8 cellular contexts compared by ENCODE assay signal in the genomic region with DNA sequence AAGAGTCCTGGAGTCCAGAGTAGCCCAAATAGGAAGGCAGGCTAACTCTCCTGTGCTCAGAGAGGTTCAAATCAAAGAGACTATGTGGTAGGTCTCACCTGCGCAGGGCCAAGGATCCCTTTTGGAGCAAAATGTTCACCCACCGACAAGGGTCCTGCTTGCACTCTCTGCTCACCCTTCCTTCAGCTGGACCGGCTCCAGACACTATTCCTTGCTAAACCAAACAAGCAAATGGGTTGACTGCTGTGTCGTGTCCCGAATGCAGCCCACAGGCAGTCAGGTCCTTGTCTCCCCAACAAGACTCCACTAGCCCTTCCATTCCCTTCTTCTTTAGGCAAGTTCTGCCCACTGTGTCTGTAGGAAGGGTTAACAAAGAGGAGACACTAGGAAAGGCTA. TPM values are rescaled to one million over a fixed set of nuclear protein-coding genes. Genes with fewer than 3 reads are reported as not detected.
DNase-seq lines count a peak whose midpoint lies in the region; ATAC-seq and TF ChIP-seq lines count a peak whose summit lies in the region.

No MANE protein-coding gene starts in this region.

- no peaks in the 10 kb centered on the region for H3K27me3 ChIP-seq in mammary epithelial cell (ENCODE audit: insufficient read depth, low read length)

- no peaks in the 10 kb centered on the region for H3K36me3 ChIP-seq in mammary epithelial cell (ENCODE audit: insufficient read depth, low read length)

- no peaks in the 10 kb centered on the region for H3K9me3 Mint-ChIP-seq in naive B cell

- no peaks in the 10 kb centered on the region for H3K9me3 ChIP-seq in mammary epithelial cell (replicated peaks; ENCODE audit: insufficient read depth, low read length)

- TF ChIP-seq CTCF in mammary epithelial cell (conservative IDR thresholded peaks at IDR 0.05 in 1 of 2, IDR thresholded peaks at IDR 0.05 in 1 of 2; ENCODE audit: extremely low read depth in 1 of 2, insufficient read depth in 1 of 2, low read depth in 1 of 2, low read length in 2 of 2), result no peak

- peaks cover 0 to 7% of the 10 kb centered on the region in 2 donors for H3K36me3 Mint-ChIP-seq in naive B cell

- ATAC-seq in GM19438 (IDR thresholded peaks at IDR 0.05; ENCODE audit: low read depth, unreplicated experiment) (peak; percentile 10), HG03439 (IDR thresholded peaks at IDR 0.05; ENCODE audit: unreplicated experiment) (peak; percentile 18), naive B cell (ENCODE audit: low read depth in 2 of 2) (no peak), HG03045 (IDR thresholded peaks at IDR 0.05; ENCODE audit: unreplicated experiment) (no peak)

- H3K27ac ChIP-seq in mammary epithelial cell (ENCODE audit: insufficient read depth, low read depth, low read length), result peak overlapping the region; percentile 49

- peak overlapping the region; percentile 74 for H2AFZ ChIP-seq in mammary epithelial cell (ENCODE audit: low read depth, low read length)

- CTCF ChIA-PET in mammary epithelial cell (lab: Charles Lee; ENCODE audit: low non-redundant PET), result no interaction called here

- WGBS in mammary epithelial cell (ENCODE audit: low coverage, missing lambda C conversion rate), result 27% methylated on average over 3 of the region's 5 CpGs

- H3K27me3 Mint-ChIP-seq in naive B cell, result no peaks in the 10 kb centered on the region

- peak overlapping the region; percentile 56 for H3K9ac ChIP-seq in mammary epithelial cell (ENCODE audit: insufficient read depth, low read length)

- H3K4me3 ChIP-seq in mammary epithelial cell (replicated peaks in 1 of 3; ENCODE audit: insufficient read depth in 1 of 3, low read depth in 2 of 3, low read length in 3 of 3), result peak overlapping the region; percentile 51 to 60 (median 58)

- peak overlapping the region in 4 of 6 donors; percentile 89 to 97 (median 94) for H3K27ac Mint-ChIP-seq in naive B cell

- peak overlapping the region; percentile 69 for H3K4me2 ChIP-seq in mammary epithelial cell (ENCODE audit: insufficient read depth, low read depth, low read length)

- peaks cover 23% of the 10 kb centered on the region for H3K79me2 ChIP-seq in mammary epithelial cell (ENCODE audit: insufficient read depth, low read length)

- H3K4me1 ChIP-seq in mammary epithelial cell (ENCODE audit: insufficient read depth, low read length), result no peaks in the 10 kb centered on the region

- peak overlapping the region; percentile 82 to 95 (median 91) for H3K4me3 Mint-ChIP-seq in naive B cell

- dilution Hi-C loops in mammary epithelial cell (cut with HindIII; ENCODE audit: low sequenced_read_pairs), result no loop called here

- in situ Hi-C loops in mammary epithelial cell (cut with MboI; ENCODE audit: low sequenced_read_pairs in 2 of 2), result no loop called here

- H4K20me1 ChIP-seq in mammary epithelial cell (ENCODE audit: insufficient read depth, low read length), result no peaks in the 10 kb centered on the region

- intact Hi-C loops in mammary epithelial cell (cut with micrococcal nuclease), result loop anchor here (1.0 kb wide), 1 partner anchor 47 kb away; a partner anchor contains a TSS

- H3K4me1 Mint-ChIP-seq in naive B cell, result peaks cover 18 to 25% (median 19%) of the 10 kb centered on the region in 3 donors

- BruUV-seq in mammary epithelial cell (replicated peaks; lab: Mats Ljungman, UMichigan), result no TSS peak

- DNase-seq in mammary epithelial cell (no peak), naive B cell (no peak), NCI-H345 treated with DMSO at 0.1 percent for 48 hours (lab: John Stamatoyannopoulos, UW; ENCODE audit: unreplicated experiment) (no peak), middle frontal gyrus (ENCODE audit: extremely low spot score, low spot score) (no peak), hippocampal formation (lab: John Stamatoyannopoulos, UW) (no peak)

RNA-seq across cellular contexts. Expression of a gene that starts 0.8 kb away (rescaled TPM):
- 10 to 100 TPM; 15.2 to 15.5 TPM for total RNA-seq in mammary epithelial cell
- 11.3 TPM for polyA plus RNA-seq in mammary epithelial cell
- 29.2 TPM for polyA minus RNA-seq in mammary epithelial cell
- 10 to 100 TPM; 41.4 to 75.7 (median 52.0) TPM for polyA plus RNA-seq in naive B cell (ENCODE audit: low read depth in 6 of 6)

RNA-seq across cellular contexts. Expression of a gene that starts 27.5 kb away (rescaled TPM):
- total RNA-seq in mammary epithelial cell, result under 1 TPM; 0.14 to 0.17 TPM
- polyA plus RNA-seq in mammary epithelial cell (0.19 TPM), naive B cell (ENCODE audit: low read depth in 6 of 6) (not detected)
- not detected for polyA minus RNA-seq in mammary epithelial cell

RNA-seq across cellular contexts. Expression of a gene that starts 46.9 kb away (rescaled TPM):
- 10 to 100 TPM in 1 of 2 donors, 1 to 10 TPM in 1; 2.2 to 13.9 TPM for total RNA-seq in mammary epithelial cell
- polyA plus RNA-seq in mammary epithelial cell, result 12.7 TPM
- 57.9 TPM for polyA minus RNA-seq in mammary epithelial cell
- polyA plus RNA-seq in naive B cell (ENCODE audit: low read depth in 6 of 6), result under 1 TPM in 4 of 6 donors, not detected in 2; 0.26 to 0.60 (median 0.41) TPM

Comparison
In these comparisons a context has a peak if more than half of its experiments do, and no peak if none do; other contexts are left out.
1. ATAC-seq: peak in GM19438 (single experiment) and HG03439 (single experiment); none in naive B cell (0 of 2) and HG03045 (single experiment).